3 cellular contexts compared by ENCODE assay signal in the genomic region with DNA sequence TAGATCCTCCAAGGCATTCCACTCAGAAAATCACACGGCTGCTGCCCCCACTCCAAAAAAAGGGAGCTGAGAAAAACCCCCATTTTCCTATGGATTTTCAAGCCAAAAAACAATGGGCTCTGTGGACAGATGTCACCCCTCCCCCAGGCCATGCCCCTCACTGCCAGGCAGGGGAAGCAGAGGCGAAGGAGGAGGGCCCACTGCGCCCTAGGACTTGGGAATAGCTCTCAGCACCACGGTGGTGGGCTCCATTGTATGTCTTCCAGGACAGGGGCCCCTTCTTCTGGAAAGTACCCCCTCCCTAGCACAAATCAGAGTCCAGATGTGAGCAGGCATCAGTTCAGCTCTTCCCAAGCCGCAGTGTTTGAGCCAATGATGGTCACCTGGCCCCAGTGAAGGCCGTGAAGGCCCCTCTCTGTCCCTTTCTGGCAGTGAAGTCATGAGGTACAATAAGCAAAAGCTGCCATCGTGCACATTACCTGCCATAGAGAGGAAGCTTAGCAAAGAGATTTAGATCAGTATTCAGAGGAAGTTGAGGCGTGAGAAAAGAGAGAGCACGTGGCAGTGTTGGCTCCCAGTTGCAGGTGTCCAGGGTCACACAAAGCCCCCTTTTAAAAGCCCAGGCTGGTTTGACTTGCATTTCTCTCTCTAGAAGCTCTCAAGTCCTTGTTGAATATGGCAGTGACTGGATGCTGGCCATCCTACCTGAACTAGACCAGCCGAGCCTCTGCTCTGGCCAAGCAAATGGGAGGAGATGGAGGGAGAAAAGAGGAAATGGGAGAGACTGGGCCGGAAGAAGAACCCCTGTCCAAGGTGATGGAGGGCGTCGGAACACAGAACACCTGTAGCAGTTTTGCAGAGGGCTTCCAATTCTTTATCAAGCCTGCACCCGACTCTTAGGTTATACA.
TF ChIP-seq lines count a peak whose summit lies in the region.

No MANE protein-coding gene starts in this region.

TF ChIP-seq in A549, 52 proteins besides CTCF, POLR2A, EP300 and RAD21:
- TF ChIP-seq HOXB13 (CRISPR knock-in tag; IDR thresholded peaks at IDR 0.05; ENCODE audit: low read depth) = 0 out of 2 replicates have a peak, but pooled peaks have one; percentile 20
- no peak for TF ChIP-seq FOXS1 (CRISPR knock-in tag; IDR thresholded peaks at IDR 0.05)
TF ChIP-seq in A549: peak in this region for 1.

TF ChIP-seq in IMR-90, 13 proteins besides CTCF, POLR2A, EP300 and RAD21:
- TF ChIP-seq RCOR1 (IDR thresholded peaks at IDR 0.05; ENCODE audit: insufficient replicate concordance, low read length) = no peak

TF ChIP-seq in K562, 482 proteins besides CTCF, POLR2A, EP300 and RAD21:
- TF ChIP-seq, protein P1, sequence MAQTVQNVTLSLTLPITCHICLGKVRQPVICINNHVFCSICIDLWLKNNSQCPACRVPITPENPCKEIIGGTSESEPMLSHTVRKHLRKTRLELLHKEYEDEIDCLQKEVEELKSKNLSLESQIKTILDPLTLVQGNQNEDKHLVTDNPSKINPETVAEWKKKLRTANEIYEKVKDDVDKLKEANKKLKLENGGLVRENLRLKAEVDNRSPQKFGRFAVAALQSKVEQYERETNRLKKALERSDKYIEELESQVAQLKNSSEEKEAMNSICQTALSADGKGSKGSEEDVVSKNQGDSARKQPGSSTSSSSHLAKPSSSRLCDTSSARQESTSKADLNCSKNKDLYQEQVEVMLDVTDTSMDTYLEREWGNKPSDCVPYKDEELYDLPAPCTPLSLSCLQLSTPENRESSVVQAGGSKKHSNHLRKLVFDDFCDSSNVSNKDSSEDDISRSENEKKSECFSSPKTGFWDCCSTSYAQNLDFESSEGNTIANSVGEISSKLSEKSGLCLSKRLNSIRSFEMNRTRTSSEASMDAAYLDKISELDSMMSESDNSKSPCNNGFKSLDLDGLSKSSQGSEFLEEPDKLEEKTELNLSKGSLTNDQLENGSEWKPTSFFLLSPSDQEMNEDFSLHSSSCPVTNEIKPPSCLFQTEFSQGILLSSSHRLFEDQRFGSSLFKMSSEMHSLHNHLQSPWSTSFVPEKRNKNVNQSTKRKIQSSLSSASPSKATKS (CRISPR knock-in tag; IDR thresholded peaks at IDR 0.05) = 0 out of 2 replicates have a peak, but pooled peaks have one; percentile 19
- no peak for TF ChIP-seq ILK (tag; IDR thresholded peaks at IDR 0.05; ENCODE audit: borderline replicate concordance, low read depth)
- no peak for TF ChIP-seq BRD9 (IDR thresholded peaks at IDR 0.05; ENCODE audit: low read depth, partially characterized antibody)
- TF ChIP-seq, protein P2, sequence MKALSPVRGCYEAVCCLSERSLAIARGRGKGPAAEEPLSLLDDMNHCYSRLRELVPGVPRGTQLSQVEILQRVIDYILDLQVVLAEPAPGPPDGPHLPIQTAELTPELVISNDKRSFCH (CRISPR knock-in tag; IDR thresholded peaks at IDR 0.05) = no peak
- TF ChIP-seq, protein P2 (tag; IDR thresholded peaks at IDR 0.05) = no peak
- TF ChIP-seq, protein P3, sequence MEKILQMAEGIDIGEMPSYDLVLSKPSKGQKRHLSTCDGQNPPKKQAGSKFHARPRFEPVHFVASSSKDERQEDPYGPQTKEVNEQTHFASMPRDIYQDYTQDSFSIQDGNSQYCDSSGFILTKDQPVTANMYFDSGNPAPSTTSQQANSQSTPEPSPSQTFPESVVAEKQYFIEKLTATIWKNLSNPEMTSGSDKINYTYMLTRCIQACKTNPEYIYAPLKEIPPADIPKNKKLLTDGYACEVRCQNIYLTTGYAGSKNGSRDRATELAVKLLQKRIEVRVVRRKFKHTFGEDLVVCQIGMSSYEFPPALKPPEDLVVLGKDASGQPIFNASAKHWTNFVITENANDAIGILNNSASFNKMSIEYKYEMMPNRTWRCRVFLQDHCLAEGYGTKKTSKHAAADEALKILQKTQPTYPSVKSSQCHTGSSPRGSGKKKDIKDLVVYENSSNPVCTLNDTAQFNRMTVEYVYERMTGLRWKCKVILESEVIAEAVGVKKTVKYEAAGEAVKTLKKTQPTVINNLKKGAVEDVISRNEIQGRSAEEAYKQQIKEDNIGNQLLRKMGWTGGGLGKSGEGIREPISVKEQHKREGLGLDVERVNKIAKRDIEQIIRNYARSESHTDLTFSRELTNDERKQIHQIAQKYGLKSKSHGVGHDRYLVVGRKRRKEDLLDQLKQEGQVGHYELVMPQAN (IDR thresholded peaks at IDR 0.05; ENCODE audit: borderline replicate concordance) = no peak
- 0 out of 2 replicates have a peak, but pooled peaks have one; percentile 33 for TF ChIP-seq ZFX (CRISPR knock-in tag; IDR thresholded peaks at IDR 0.05)
- no peak for TF ChIP-seq DNMT1 (IDR thresholded peaks at IDR 0.05)
- TF ChIP-seq ZNF644 (tag; IDR thresholded peaks at IDR 0.05; ENCODE audit: low read depth) = no peak
- no peak for TF ChIP-seq GABPA (tag; conservative IDR thresholded peaks at IDR 0.05; ENCODE audit: low read depth)
- TF ChIP-seq SPI1 (IDR thresholded peaks at IDR 0.05; ENCODE audit: borderline replicate concordance, low read depth, low read length) = peak; percentile 69; the same call in 1 of the 2 replicates
- peak; percentile 52; the same call in 1 of the 2 replicates for TF ChIP-seq L3MBTL2 (IDR thresholded peaks at IDR 0.05)
- no peak for TF ChIP-seq HNRNPH1 (optimal IDR thresholded peaks at IDR 0.05; ENCODE audit: low read depth, low read length)
- TF ChIP-seq, protein P4, sequence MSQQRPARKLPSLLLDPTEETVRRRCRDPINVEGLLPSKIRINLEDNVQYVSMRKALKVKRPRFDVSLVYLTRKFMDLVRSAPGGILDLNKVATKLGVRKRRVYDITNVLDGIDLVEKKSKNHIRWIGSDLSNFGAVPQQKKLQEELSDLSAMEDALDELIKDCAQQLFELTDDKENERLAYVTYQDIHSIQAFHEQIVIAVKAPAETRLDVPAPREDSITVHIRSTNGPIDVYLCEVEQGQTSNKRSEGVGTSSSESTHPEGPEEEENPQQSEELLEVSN (IDR thresholded peaks at IDR 0.05; ENCODE audit: borderline replicate concordance in 1 of 2, extremely low read depth in 1 of 2, insufficient read depth in 1 of 2, insufficient read length in 1 of 2, low read depth in 1 of 2, low read length in 1 of 2, poor library complexity in 1 of 2, severe bottlenecking in 1 of 2) = peak in 1 of 2 experiments; percentile 18
- TF ChIP-seq ATF7 (IDR thresholded peaks at IDR 0.05) = no peak
- no peak for TF ChIP-seq ZNF444 (CRISPR knock-in tag; IDR thresholded peaks at IDR 0.05)
